11 cellular contexts compared by ENCODE assay signal in genomic region chr15:49619226-49619625, GRCh38. TPM values are rescaled to one million over a fixed set of nuclear protein-coding genes. Genes with fewer than 3 reads are reported as not detected.
DNase-seq lines count a peak whose midpoint lies in the region; ATAC-seq and TF ChIP-seq lines count a peak whose summit lies in the region.
"Had no signal": no experiment of that assay in that cellular context is flagged by ENCODE, and none has a peak within 500 bp of the region (broad histone marks: within the 10 kb centered on the region; RNA-seq: fewer than 3 reads in every experiment).

No MANE protein-coding gene starts in this region.

- no peaks in the 10 kb centered on the region for H3K27me3 ChIP-seq in SJCRH30
- H3K27me3 ChIP-seq in mesenchymal stem cell (ENCODE audit: control insufficient read depth in 1 of 2, insufficient read depth in 1 of 2, low read length in 2 of 2) = no peaks in the 10 kb centered on the region
- no peaks in the 10 kb centered on the region for H3K27me3 ChIP-seq in tibial nerve
- H3K27me3 ChIP-seq in brain microvascular endothelial cell (replicated peaks) = no peaks in the 10 kb centered on the region
- H3K27me3 ChIP-seq in esophagus squamous epithelium = no peaks in the 10 kb centered on the region
- H3K27me3 ChIP-seq: dorsolateral prefrontal cortex had no signal

- no peak overlapping the region for H3K14ac ChIP-seq in mesenchymal stem cell (ENCODE audit: low read length in 2 of 2)

- no peak overlapping the region for H3K4me2 ChIP-seq in mesenchymal stem cell (ENCODE audit: low read length, poor library complexity, severe bottlenecking)

- H3K36me3 Mint-ChIP-seq in activated naive CD8-positive, alpha-beta T cell = peaks cover 25% of the 10 kb centered on the region
- peaks cover 23% of the 10 kb centered on the region for H3K36me3 Mint-ChIP-seq in activated naive CD8-positive, alpha-beta T cell treated with anti-CD3 and anti-CD28 coated beads, Interleukin-2, amount 50 U/mL, for 24 hours (ENCODE audit: low read depth)

- no peaks in the 10 kb centered on the region for H3K27me3 Mint-ChIP-seq in activated naive CD8-positive, alpha-beta T cell
- no peaks in the 10 kb centered on the region for H3K27me3 Mint-ChIP-seq in activated naive CD8-positive, alpha-beta T cell treated with anti-CD3 and anti-CD28 coated beads, Interleukin-2, amount 50 U/mL, for 24 hours

- H3K4ac ChIP-seq in mesenchymal stem cell (ENCODE audit: low read depth in 1 of 2, low read length in 2 of 2) = peak overlapping the region in 1 of 2 experiments; percentile 82

- no peak for DNase-seq in activated naive CD8-positive, alpha-beta T cell treated with anti-CD3 and anti-CD28 coated beads, Interleukin-2, amount 50 U/mL, for 24 hours
- DNase-seq in SJCRH30 (no peak), mesenchymal stem cell (no peak), tibial nerve (ENCODE audit: low spot score in 2 of 2) (no peak), brain microvascular endothelial cell (no peak), esophagus squamous epithelium (lab: John Stamatoyannopoulos, UW) (no peak)
- DNase-seq: dorsolateral prefrontal cortex, NCI-H1048, NCI-H446 had no signal

- no peak for ATAC-seq in activated naive CD8-positive, alpha-beta T cell treated with anti-CD3 and anti-CD28 coated beads, Interleukin-2, amount 50 U/mL, for 24 hours
- no peak for ATAC-seq in GM21786 (IDR thresholded peaks at IDR 0.05; ENCODE audit: unreplicated experiment)

- no peak overlapping the region for H2BK15ac ChIP-seq in mesenchymal stem cell (ENCODE audit: low read depth, poor library complexity, severe bottlenecking)

- H3K27ac Mint-ChIP-seq in activated naive CD8-positive, alpha-beta T cell = peak overlapping the region; percentile 16
- H3K27ac Mint-ChIP-seq in activated naive CD8-positive, alpha-beta T cell treated with anti-CD3 and anti-CD28 coated beads, Interleukin-2, amount 50 U/mL, for 24 hours = no peak overlapping the region

- H2AFZ ChIP-seq in mesenchymal stem cell (ENCODE audit: low read depth, low read length) = no peak overlapping the region

- peak overlapping the region in 1 of 2 experiments; percentile 48 for H3K18ac ChIP-seq in mesenchymal stem cell (ENCODE audit: low read depth in 1 of 2, low read length in 2 of 2)

- H2BK120ac ChIP-seq in mesenchymal stem cell (ENCODE audit: low read depth, low read length) = no peak overlapping the region

- peaks cover 4% of the 10 kb centered on the region for H3K9me3 Mint-ChIP-seq in activated naive CD8-positive, alpha-beta T cell (ENCODE audit: low read depth)
- peaks cover 16% of the 10 kb centered on the region for H3K9me3 Mint-ChIP-seq in activated naive CD8-positive, alpha-beta T cell treated with anti-CD3 and anti-CD28 coated beads, Interleukin-2, amount 50 U/mL, for 24 hours

- no peak for TF ChIP-seq EP300 in tibial nerve (IDR thresholded peaks at IDR 0.05)

- no peak overlapping the region for H2BK5ac ChIP-seq in mesenchymal stem cell (ENCODE audit: low read depth, low read length, poor library complexity, severe bottlenecking)

- H3K79me1 ChIP-seq in mesenchymal stem cell (replicated peaks; ENCODE audit: low read length, poor library complexity, severe bottlenecking) = peaks cover 10% of the 10 kb centered on the region

- peak overlapping the region; percentile 36 for H2AK5ac ChIP-seq in mesenchymal stem cell (ENCODE audit: low read length, severe bottlenecking)

- peak overlapping the region; percentile 96 for H3K9ac ChIP-seq in mesenchymal stem cell (ENCODE audit: low read length)

- in situ Hi-C loops in brain microvascular endothelial cell (cut with HindIII; ENCODE audit: low pct_ligation_motif_present, low sequenced_read_pairs) = no loop called here

- intact Hi-C loops in esophagus squamous epithelium (cut with DNase I) = no loop called here

- peak overlapping the region; percentile 52 for H3K4me3 Mint-ChIP-seq in activated naive CD8-positive, alpha-beta T cell
- H3K4me3 Mint-ChIP-seq in activated naive CD8-positive, alpha-beta T cell treated with anti-CD3 and anti-CD28 coated beads, Interleukin-2, amount 50 U/mL, for 24 hours = no peak overlapping the region

- H3K4me1 ChIP-seq in SJCRH30 (peaks cover 21% of the 10 kb centered on the region), mesenchymal stem cell (ENCODE audit: control insufficient read depth, insufficient read depth, low read depth, low read length) (no peaks in the 10 kb centered on the region), tibial nerve (peaks cover 0 to 40% (median 13%) of the 10 kb centered on the region in 4 donors), esophagus squamous epithelium (peaks cover 4 to 29% (median 9%) of the 10 kb centered on the region in 3 donors)

- no peak overlapping the region for H4K8ac ChIP-seq in mesenchymal stem cell (ENCODE audit: low read length)

- H3K27ac ChIP-seq in SJCRH30 (peak overlapping the region; percentile 98; the same call in 1 of the 2 replicates), mesenchymal stem cell (ENCODE audit: low read length, poor library complexity, severe bottlenecking) (no peak overlapping the region), tibial nerve (peak overlapping the region; percentile 37 to 95 (median 92)), brain microvascular endothelial cell (no peak overlapping the region), esophagus squamous epithelium (peak overlapping the region in 2 of 4 donors; percentile 95 to 96)

- peaks cover 46% of the 10 kb centered on the region for H3K4me1 Mint-ChIP-seq in activated naive CD8-positive, alpha-beta T cell (ENCODE audit: low read depth)
- H3K4me1 Mint-ChIP-seq in activated naive CD8-positive, alpha-beta T cell treated with anti-CD3 and anti-CD28 coated beads, Interleukin-2, amount 50 U/mL, for 24 hours = peaks cover 45% of the 10 kb centered on the region

- H3K23ac ChIP-seq in mesenchymal stem cell (ENCODE audit: low read length in 2 of 2) = no peak overlapping the region

- no peak overlapping the region for H3K4me3 ChIP-seq in SJCRH30
- peak overlapping the region in 1 of 2 experiments; percentile 25 for H3K4me3 ChIP-seq in mesenchymal stem cell (ENCODE audit: insufficient read depth in 1 of 2, low read depth in 1 of 2, low read length in 2 of 2)
- no peak overlapping the region for H3K4me3 ChIP-seq in tibial nerve
- H3K4me3 ChIP-seq in brain microvascular endothelial cell (ENCODE audit: low read depth, low read length) = no peak overlapping the region
- H3K4me3 ChIP-seq in esophagus squamous epithelium = no peak overlapping the region

- H2BK12ac ChIP-seq in mesenchymal stem cell (ENCODE audit: low read length in 2 of 2) = no peak overlapping the region

- H3K9me3 ChIP-seq in SJCRH30 (replicated peaks) (no peaks in the 10 kb centered on the region), mesenchymal stem cell (ENCODE audit: control insufficient read depth, low read length) (peaks cover 23% of the 10 kb centered on the region), tibial nerve (peaks cover 0 to 5% (median 0%) of the 10 kb centered on the region in 4 donors), esophagus squamous epithelium (peaks cover 0 to 5% (median 0%) of the 10 kb centered on the region in 3 donors)

- TF ChIP-seq POLR2A in tibial nerve (IDR thresholded peaks at IDR 0.05) (no peak), esophagus squamous epithelium (IDR thresholded peaks at IDR 0.05) (no peak)

- TF ChIP-seq CTCF in tibial nerve (IDR thresholded peaks at IDR 0.05) = no peak
- no peak for TF ChIP-seq CTCF in brain microvascular endothelial cell (IDR thresholded peaks at IDR 0.05; ENCODE audit: low read depth, low read length, missing control alignments)
- no peak for TF ChIP-seq CTCF in esophagus squamous epithelium (IDR thresholded peaks at IDR 0.05)

- no peak overlapping the region for H4K91ac ChIP-seq in mesenchymal stem cell (ENCODE audit: low read length)

- H3K36me3 ChIP-seq in SJCRH30 (no peaks in the 10 kb centered on the region), mesenchymal stem cell (ENCODE audit: control insufficient read depth in 1 of 2, insufficient read depth in 2 of 2, low read depth in 1 of 2, low read length in 2 of 2) (peaks cover 0 to 17% of the 10 kb centered on the region in 2 experiments), tibial nerve (peaks cover 0 to 17% (median 0%) of the 10 kb centered on the region in 3 donors), brain microvascular endothelial cell (replicated peaks) (no peaks in the 10 kb centered on the region), esophagus squamous epithelium (no peaks in the 10 kb centered on the region)

- WGBS in mesenchymal stem cell = 73% methylated on average over 3 of the region's 3 CpGs
- WGBS in tibial nerve, 2 donors = 54 to 69% methylated on average over 3 of the region's 3 CpGs
- 78 to 85% methylated on average over 3 of the region's 3 CpGs for WGBS in esophagus squamous epithelium, 2 donors

RNA-seq across cellular contexts. Expression of gene FAM227B, which starts 1.4 kb away (rescaled TPM):
- 8.5 and 9.7 TPM in 2 replicates for total RNA-seq in SJCRH30 (2014; rRNA removed; shearing (Covaris generic))
- polyA plus RNA-seq in mesenchymal stem cell (2013, experiment 1 of 2) = 4.3 TPM
- polyA plus RNA-seq in mesenchymal stem cell (2013, experiment 2 of 2) = 5.0 TPM
- total RNA-seq in tibial nerve (10 to 100 TPM in 1 of 4 donors, 1 to 10 TPM in 3; 2.1 to 14.2 (median 7.7) TPM), esophagus squamous epithelium (1 to 10 TPM in 3 of 4 donors, under 1 TPM in 1; 0.80 to 4.4 (median 1.6) TPM)

RNA-seq across cellular contexts. Expression of gene DTWD1, which starts 1.6 kb away (rescaled TPM):
- total RNA-seq in SJCRH30 (2014; rRNA removed; shearing (Covaris generic)) = 32.0 and 32.6 TPM in 2 replicates
- 29.2 TPM for polyA plus RNA-seq in mesenchymal stem cell (2013, experiment 1 of 2)
- 29.9 TPM for polyA plus RNA-seq in mesenchymal stem cell (2013, experiment 2 of 2)
- total RNA-seq in tibial nerve = 10 to 100 TPM; 16.1 to 42.9 (median 18.3) TPM
- 10 to 100 TPM in 3 of 4 donors, 1 to 10 TPM in 1; 6.0 to 12.4 (median 11.6) TPM for total RNA-seq in esophagus squamous epithelium

Comparison
In these comparisons a context has a peak if more than half of its experiments do, and no peak if none do; other contexts are left out.
1. H3K27ac ChIP-seq: peak in SJCRH30 (single experiment) and tibial nerve (4 of 4); none in mesenchymal stem cell (single experiment) and brain microvascular endothelial cell (single experiment).